ENCODE assay signal across 20 cellular contexts in genomic region chrX:139647597-139647996, GRCh38.
DNase-seq lines count a peak whose midpoint lies in the region; ATAC-seq and TF ChIP-seq lines count a peak whose summit lies in the region.
"Had no signal": no experiment of that assay in that cellular context is flagged by ENCODE, and none has a peak within 500 bp of the region (broad histone marks: within the 10 kb centered on the region; RNA-seq: fewer than 3 reads in every experiment).

No MANE protein-coding gene starts in this region.

- ATAC-seq in GM18870 (IDR thresholded peaks at IDR 0.05; ENCODE audit: unreplicated experiment) (peak; percentile 91), GM21515 (IDR thresholded peaks at IDR 0.05; ENCODE audit: unreplicated experiment) (peak; percentile 91), HG02884 (IDR thresholded peaks at IDR 0.05; ENCODE audit: unreplicated experiment) (peak; percentile 81), Right ventricle myocardium inferior (no peak)
- ATAC-seq: activated naive CD8-positive, alpha-beta T cell treated with anti-CD3 and anti-CD28 coated beads, Interleukin-2, amount 50 U/mL, for 24 hours; K562; sciatic nerve; stimulated activated naive CD8-positive, alpha-beta T cell treated with anti-CD3 and anti-CD28 coated beads, Interleukin-15, amount 100 ng/mL, for 72 hours; upper lobe of right lung had no signal

- no peaks in the 10 kb centered on the region for H3K36me3 Mint-ChIP-seq in CD14-positive monocyte

- CTCF ChIA-PET in GM10248 (lab: Yijun Ruan, JAX): no interaction called here

- intact Hi-C loops in CD14-positive monocyte (cut with micrococcal nuclease) (no loop called here), Right ventricle myocardium inferior (cut with DNase I) (no loop called here)

- H3K4me3 Mint-ChIP-seq in CD14-positive monocyte: no peak overlapping the region
- H3K4me3 Mint-ChIP-seq: activated naive CD8-positive, alpha-beta T cell treated with anti-CD3 and anti-CD28 coated beads, Interleukin-2, amount 50 U/mL, for 24 hours; stimulated activated naive CD8-positive, alpha-beta T cell treated with anti-CD3 and anti-CD28 coated beads, Interleukin-15, amount 100 ng/mL, for 72 hours; T-helper 2 cell treated with Interferon-gamma antibody and Interleukin-4, amounts not matched to agents 5 μg/mL and 100 μg/mL, for 36 hours had no signal

- no peak overlapping the region for H3K27ac Mint-ChIP-seq in CD14-positive monocyte
- H3K27ac Mint-ChIP-seq: activated naive CD8-positive, alpha-beta T cell treated with anti-CD3 and anti-CD28 coated beads, Interleukin-2, amount 50 U/mL, for 24 hours; stimulated activated naive CD8-positive, alpha-beta T cell treated with anti-CD3 and anti-CD28 coated beads, Interleukin-15, amount 100 ng/mL, for 72 hours; T-helper 2 cell treated with Interferon-gamma antibody and Interleukin-4, amounts not matched to agents 5 μg/mL and 100 μg/mL, for 36 hours had no signal

- H3K27me3 Mint-ChIP-seq in CD14-positive monocyte (ENCODE audit: low read depth in 3 of 3): peaks cover 0 to 4% (median 0%) of the 10 kb centered on the region in 3 donors
- H3K27me3 Mint-ChIP-seq: activated naive CD8-positive, alpha-beta T cell treated with anti-CD3 and anti-CD28 coated beads, Interleukin-2, amount 50 U/mL, for 24 hours; stimulated activated naive CD8-positive, alpha-beta T cell treated with anti-CD3 and anti-CD28 coated beads, Interleukin-15, amount 100 ng/mL, for 72 hours had no signal

- peaks cover 0 to 6% (median 0%) of the 10 kb centered on the region in 7 donors for H3K9me3 Mint-ChIP-seq in CD14-positive monocyte
- H3K9me3 Mint-ChIP-seq: activated naive CD8-positive, alpha-beta T cell treated with anti-CD3 and anti-CD28 coated beads, Interleukin-2, amount 50 U/mL, for 24 hours; stimulated activated naive CD8-positive, alpha-beta T cell treated with anti-CD3 and anti-CD28 coated beads, Interleukin-15, amount 100 ng/mL, for 72 hours; T-helper 2 cell treated with Interferon-gamma antibody and Interleukin-4, amounts not matched to agents 5 μg/mL and 100 μg/mL, for 36 hours had no signal

- H3K4me1 Mint-ChIP-seq in CD14-positive monocyte: no peaks in the 10 kb centered on the region
- H3K4me1 Mint-ChIP-seq: activated naive CD8-positive, alpha-beta T cell treated with anti-CD3 and anti-CD28 coated beads, Interleukin-2, amount 50 U/mL, for 24 hours; stimulated activated naive CD8-positive, alpha-beta T cell treated with anti-CD3 and anti-CD28 coated beads, Interleukin-15, amount 100 ng/mL, for 72 hours had no signal

- POLR2A ChIA-PET in GM10248 (lab: Yijun Ruan, JAX): no interaction called here

- DNase-seq in GM10248 (ENCODE audit: extremely low spot score): peak; percentile 13
- no peak for DNase-seq in CD14-positive monocyte (ENCODE audit: low spot score)
- no peak for DNase-seq in cortex of kidney (lab: John Stamatoyannopoulos, UW)
- DNase-seq in NCI-H345 treated with DMSO at 0.1 percent for 48 hours (lab: John Stamatoyannopoulos, UW; ENCODE audit: unreplicated experiment): no peak
- no peak for DNase-seq in Right ventricle myocardium inferior (ENCODE audit: missing footprints)
- DNase-seq: activated naive CD8-positive, alpha-beta T cell treated with anti-CD3 and anti-CD28 coated beads, Interleukin-2, amount 50 U/mL, for 24 hours; DMS 273 treated with DMSO at 0.1 percent for 48 hours; dorsolateral prefrontal cortex; GDM1; GOT3; NCI-H2081; NCI-H69; stimulated activated naive CD8-positive, alpha-beta T cell treated with anti-CD3 and anti-CD28 coated beads, Interleukin-15, amount 100 ng/mL, for 72 hours; upper lobe of right lung had no signal

- TF ChIP-seq CTCF in GM10248 (IDR thresholded peaks at IDR 0.05; ENCODE audit: control extremely low read depth, extremely low read depth, low read depth, missing control alignments) (no peak), CD14-positive monocyte (IDR thresholded peaks at IDR 0.05) (no peak)
